In the genomic region with DNA sequence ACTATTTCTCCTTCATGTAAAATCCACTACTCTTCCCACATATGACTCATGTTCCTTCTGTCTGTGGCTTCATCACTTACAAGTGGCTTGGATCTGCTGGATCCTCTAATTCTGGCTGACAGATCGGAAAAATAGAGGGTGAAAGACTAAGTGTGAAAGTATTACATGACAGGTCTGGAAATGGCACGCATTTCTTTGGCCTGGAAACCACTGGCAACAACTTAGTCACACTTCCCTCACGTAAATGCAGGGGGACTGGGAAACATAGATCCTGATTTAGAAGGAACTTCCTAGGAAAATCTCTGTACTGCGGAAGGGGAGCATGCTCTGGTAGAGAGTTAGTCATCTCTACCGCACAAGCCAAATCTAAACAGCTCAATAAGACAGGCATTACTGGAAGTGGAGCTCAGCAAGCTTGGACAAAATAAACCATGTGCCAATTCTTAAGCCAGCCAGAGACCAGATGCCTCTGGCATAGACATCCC, we compare ENCODE assay signal across 10 cellular contexts.
DNase-seq lines count a peak whose midpoint lies in the region; ATAC-seq and TF ChIP-seq lines count a peak whose summit lies in the region.
"Had no signal": no experiment of that assay in that cellular context is flagged by ENCODE, and none has a peak within 500 bp of the region (broad histone marks: within the 10 kb centered on the region; RNA-seq: fewer than 3 reads in every experiment).

No MANE protein-coding gene starts in this region.

- DNase-seq in BE2C, result peak; percentile 7
- peak; percentile 100 for DNase-seq in RPMI7951 (ENCODE audit: low read depth)
- peak; percentile 100 for DNase-seq in fibroblast of lung (ENCODE audit: low read depth in 2 of 2)
- DNase-seq in osteoblast (ENCODE audit: insufficient read length, low spot score, missing footprints), result peak; percentile 90
- no peak for DNase-seq in activated naive CD4-positive, alpha-beta T cell treated with anti-CD3 and anti-CD28 coated beads, Interleukin-2, amount 50 U/mL, for 72 hours (ENCODE audit: low spot score in 2 of 2)
- DNase-seq in activated CD8-positive, alpha-beta memory T cell treated with anti-CD3 and anti-CD28 coated beads, Interleukin-2, amount 50 U/mL, for 4 hours, result no peak
- DNase-seq in activated CD4-positive, alpha-beta T cell treated with anti-CD3 and anti-CD28 coated beads for 48 hours, result no peak
- DNase-seq in NK-92 treated with Interleukin-12 subunit alpha and Interleukin-12 subunit beta, amount 100 ng/mL, for 24 hours (lab: John Stamatoyannopoulos, UW), result no peak
- DNase-seq: NCI-H2107 had no signal

- H3K27ac ChIP-seq in fibroblast of lung (ENCODE audit: insufficient read depth, low read length) (peak overlapping the region; percentile 83), osteoblast (ENCODE audit: low read depth, low read length) (peak overlapping the region; percentile 87)
- H3K27ac ChIP-seq: uterus had no signal

- H3K4me3 ChIP-seq in BE2C (ENCODE audit: low read depth, low read length), result peak overlapping the region; percentile 5; the same call in 1 of the 2 replicates
- H3K4me3 ChIP-seq in fibroblast of lung (replicated peaks in 1 of 4; ENCODE audit: control extremely low read depth in 1 of 4, insufficient read depth in 1 of 4, low read depth in 3 of 4, low read length in 4 of 4), result no peak overlapping the region
- no peak overlapping the region for H3K4me3 ChIP-seq in osteoblast (ENCODE audit: insufficient read depth, low read length)
- H3K4me3 ChIP-seq: uterus had no signal

- no peaks in the 10 kb centered on the region for H3K9me3 Mint-ChIP-seq in activated naive CD4-positive, alpha-beta T cell treated with anti-CD3 and anti-CD28 coated beads, Interleukin-2, amount 50 U/mL, for 72 hours

- no peaks in the 10 kb centered on the region for H3K36me3 ChIP-seq in BE2C
- no peaks in the 10 kb centered on the region for H3K36me3 ChIP-seq in fibroblast of lung (ENCODE audit: control insufficient read depth, insufficient read depth, low read length)
- no peaks in the 10 kb centered on the region for H3K36me3 ChIP-seq in osteoblast (ENCODE audit: insufficient read depth, low read length)
- H3K36me3 ChIP-seq: uterus had no signal

- H3K27me3 ChIP-seq in BE2C (no peaks in the 10 kb centered on the region), fibroblast of lung (ENCODE audit: control insufficient read depth, insufficient read depth, low read length) (no peaks in the 10 kb centered on the region), osteoblast (ENCODE audit: insufficient read depth, low read length) (no peaks in the 10 kb centered on the region)
- H3K27me3 ChIP-seq: uterus had no signal

- no peaks in the 10 kb centered on the region for H4K20me1 ChIP-seq in fibroblast of lung (ENCODE audit: control insufficient read depth, extremely low read depth, insufficient read depth, low read length)
- no peaks in the 10 kb centered on the region for H4K20me1 ChIP-seq in osteoblast (ENCODE audit: insufficient read depth, low read length)

- H3K4me1 ChIP-seq in BE2C, result peaks cover 12% of the 10 kb centered on the region; the same call in 1 of the 2 replicates
- H3K4me1 ChIP-seq in fibroblast of lung (ENCODE audit: control insufficient read depth, extremely low read depth, insufficient read depth, low read length), result peaks cover 6% of the 10 kb centered on the region
- H3K4me1 ChIP-seq in osteoblast (ENCODE audit: insufficient read depth, low read length), result peaks cover 11% of the 10 kb centered on the region
- H3K4me1 ChIP-seq: uterus had no signal

- H2AFZ ChIP-seq in fibroblast of lung (ENCODE audit: low read length) (no peak overlapping the region), osteoblast (ENCODE audit: low read length) (no peak overlapping the region)

- H3K4me2 ChIP-seq in fibroblast of lung (ENCODE audit: extremely low read depth, insufficient read depth, low read length), result peak overlapping the region; percentile 46
- peak overlapping the region; percentile 67 for H3K4me2 ChIP-seq in osteoblast (ENCODE audit: insufficient read depth, low read length)

- TF ChIP-seq CTCF in BE2C (IDR thresholded peaks at IDR 0.05; ENCODE audit: low read depth, low read length) (no peak), fibroblast of lung (conservative IDR thresholded peaks at IDR 0.05 in 1 of 2, IDR thresholded peaks at IDR 0.05 in 1 of 2; ENCODE audit: low read depth in 1 of 2, low read length in 2 of 2) (no peak), osteoblast (IDR thresholded peaks at IDR 0.05; ENCODE audit: extremely low read depth, low read depth, low read length) (no peak)

- H3K9ac ChIP-seq in fibroblast of lung (ENCODE audit: insufficient read depth, low read length), result no peak overlapping the region

- H3K36me3 Mint-ChIP-seq in activated naive CD4-positive, alpha-beta T cell treated with anti-CD3 and anti-CD28 coated beads, Interleukin-2, amount 50 U/mL, for 72 hours, result no peaks in the 10 kb centered on the region

- no peaks in the 10 kb centered on the region for H3K9me3 ChIP-seq in BE2C
- no peaks in the 10 kb centered on the region for H3K9me3 ChIP-seq in fibroblast of lung (ENCODE audit: control insufficient read depth, insufficient read depth, low read depth, low read length)
- no peaks in the 10 kb centered on the region for H3K9me3 ChIP-seq in osteoblast (ENCODE audit: low read depth, low read length)
- H3K9me3 ChIP-seq: uterus had no signal

- no peak overlapping the region for H3K27ac Mint-ChIP-seq in activated naive CD4-positive, alpha-beta T cell treated with anti-CD3 and anti-CD28 coated beads, Interleukin-2, amount 50 U/mL, for 72 hours

- H3K79me2 ChIP-seq in fibroblast of lung (ENCODE audit: control insufficient read depth, insufficient read depth, low read length) (no peaks in the 10 kb centered on the region), osteoblast (ENCODE audit: insufficient read depth, low read length) (no peaks in the 10 kb centered on the region)

- no peak for ATAC-seq in activated naive CD4-positive, alpha-beta T cell treated with anti-CD3 and anti-CD28 coated beads, Interleukin-2, amount 50 U/mL, for 72 hours

Comparison
In these comparisons a context has a peak if more than half of its experiments do, and no peak if none do; other contexts are left out.
1. DNase-seq: peak in BE2C (single experiment), RPMI7951 (single experiment), fibroblast of lung (2 of 2) and osteoblast (single experiment); none in activated naive CD4-positive, alpha-beta T cell treated with anti-CD3 and anti-CD28 coated beads, Interleukin-2, amount 50 U/mL, for 72 hours (0 of 2), activated CD8-positive, alpha-beta memory T cell treated with anti-CD3 and anti-CD28 coated beads, Interleukin-2, amount 50 U/mL, for 4 hours (single experiment), activated CD4-positive, alpha-beta T cell treated with anti-CD3 and anti-CD28 coated beads for 48 hours (single experiment) and NK-92 treated with Interleukin-12 subunit alpha and Interleukin-12 subunit beta, amount 100 ng/mL, for 24 hours (single experiment).